10 cellular contexts compared by ENCODE assay signal in the genomic region with DNA sequence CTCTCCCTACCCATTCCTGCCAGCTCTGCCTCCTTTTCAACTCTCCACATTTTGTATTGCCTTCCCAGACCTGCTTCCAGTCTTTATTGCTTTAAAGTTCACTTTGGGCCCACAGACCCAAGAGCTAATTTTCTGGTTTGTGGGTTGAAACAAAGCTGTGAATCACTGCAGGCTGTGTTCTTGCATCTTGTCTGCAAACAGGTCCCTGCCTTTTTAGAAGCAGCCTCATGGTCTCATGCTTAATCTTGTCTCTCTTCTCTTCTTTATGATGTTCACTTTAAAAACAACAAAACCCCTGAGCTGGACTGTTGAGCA. TPM values are rescaled to one million over a fixed set of nuclear protein-coding genes. Genes with fewer than 3 reads are reported as not detected.
DNase-seq lines count a peak whose midpoint lies in the region; ATAC-seq and TF ChIP-seq lines count a peak whose summit lies in the region.
"Had no signal": no experiment of that assay in that cellular context is flagged by ENCODE, and none has a peak within 500 bp of the region (broad histone marks: within the 10 kb centered on the region; RNA-seq: fewer than 3 reads in every experiment).

No MANE protein-coding gene starts in this region.

- H3K27ac ChIP-seq in RWPE1 (peak overlapping the region; percentile 33; the same call in 1 of the 2 replicates), epithelial cell of prostate (peak overlapping the region; percentile 2), rectal smooth muscle tissue (ENCODE audit: low read depth, low read length) (no peak overlapping the region)

- no peak for ATAC-seq in HG03025 (IDR thresholded peaks at IDR 0.05; ENCODE audit: low FRiP score, unreplicated experiment)
- no peak for ATAC-seq in GM21367 (IDR thresholded peaks at IDR 0.05; ENCODE audit: unreplicated experiment)
- no peak for ATAC-seq in GM19397 (IDR thresholded peaks at IDR 0.05; ENCODE audit: unreplicated experiment)

- no peak overlapping the region for H3K9ac ChIP-seq in rectal smooth muscle tissue (ENCODE audit: low read length)

- H3K27me3 ChIP-seq in rectal smooth muscle tissue (ENCODE audit: control insufficient read depth, insufficient read depth, low read length) = no peaks in the 10 kb centered on the region

- peaks cover 19% of the 10 kb centered on the region for H3K4me1 ChIP-seq in rectal smooth muscle tissue (ENCODE audit: control insufficient read depth, insufficient read depth, low read length)

- CTCF ChIA-PET in RWPE1 (lab: Yijun Ruan, JAX) = interaction anchor here (0.6 to 5.8 kb wide), 6 partner anchors 18 to 516 kb away, joined by 3 to 44 read pairs (median 3); no protein-coding TSS in a partner anchor

- no peak for DNase-seq in GM12864 (ENCODE audit: low read depth)
- no peak for DNase-seq in RWPE1 (ENCODE audit: low spot score)
- DNase-seq in epithelial cell of prostate (ENCODE audit: low read depth, low spot score) = no peak
- no peak for DNase-seq in mesenteric fat pad (ENCODE audit: low spot score)
- DNase-seq: dermis blood vessel endothelial cell, GF-D8 had no signal

- POLR2A ChIA-PET in RWPE1 (lab: Yijun Ruan, JAX; ENCODE audit: low non-redundant PET) = interaction anchor here (0.7 to 0.8 kb wide), 2 partner anchors 18 to 24 kb away, joined by 3 read pairs; no protein-coding TSS in a partner anchor

- H3K4me3 ChIP-seq in GM12864 (ENCODE audit: low read depth, low read length) (peak overlapping the region; percentile 93; the same call in 1 of the 2 replicates), rectal smooth muscle tissue (ENCODE audit: low read length) (peak overlapping the region; percentile 97)

- H3K36me3 ChIP-seq in rectal smooth muscle tissue (ENCODE audit: control insufficient read depth, insufficient read depth, low read length) = peaks cover 17% of the 10 kb centered on the region

- TF ChIP-seq CTCF in GM12864 (IDR thresholded peaks at IDR 0.05; ENCODE audit: low read depth, low read length, missing control alignments) (no peak), RWPE1 (conservative IDR thresholded peaks at IDR 0.05; ENCODE audit: low read depth) (no peak)

RNA-seq across cellular contexts. Expression of gene BTG2, which starts 3.8 kb away (rescaled TPM):
- 178 TPM for total RNA-seq in mesenteric fat pad

RNA-seq across cellular contexts. Expression of gene FMOD, which starts 41.9 kb away (rescaled TPM):
- 95.2 TPM for total RNA-seq in mesenteric fat pad
